1 cellular context compared by ENCODE assay signal in genomic region chr14:21199611-21200570, GRCh38.
TF ChIP-seq lines count a peak whose summit lies in the region.

No MANE protein-coding gene starts in this region.

TF ChIP-seq in WTC11, 78 proteins besides CTCF, POLR2A, EP300 and RAD21 (continued from another document):
- TF ChIP-seq AFF4 (CRISPR knock-in tag; IDR thresholded peaks at IDR 0.05; ENCODE audit: borderline replicate concordance) = no peak
